25 cellular contexts compared by ENCODE assay signal in genomic region chr10:6139470-6139869, GRCh38. TPM values are rescaled to one million over a fixed set of nuclear protein-coding genes. Genes with fewer than 3 reads are reported as not detected.
DNase-seq lines count a peak whose midpoint lies in the region; ATAC-seq lines count a peak whose summit lies in the region.
"Had no signal": no experiment of that assay in that cellular context is flagged by ENCODE, and none has a peak within 500 bp of the region (broad histone marks: within the 10 kb centered on the region; RNA-seq: fewer than 3 reads in every experiment).

No MANE protein-coding gene starts in this region.

- no peak overlapping the region for H3K4me3 Mint-ChIP-seq in activated naive CD8-positive, alpha-beta T cell treated with anti-CD3 and anti-CD28 coated beads, Interleukin-2, amount 50 U/mL, for 24 hours
- H3K4me3 Mint-ChIP-seq in activated naive CD8-positive, alpha-beta T cell treated with anti-CD3 and anti-CD28 coated beads for 36 hours = no peak overlapping the region
- H3K4me3 Mint-ChIP-seq in CD4-positive, alpha-beta memory T cell = peak overlapping the region in 5 of 8 donors; percentile 40 to 99 (median 89)
- peak overlapping the region; percentile 83 for H3K4me3 Mint-ChIP-seq in activated T-helper 17 cell treated with anti-CD3 and anti-CD28 coated beads, Interleukin-2, amount 50 U/mL, for 72 hours

- intact Hi-C loops in CD4-positive, alpha-beta memory T cell (cut with micrococcal nuclease) = no loop called here
- intact Hi-C loops in sciatic nerve (cut with DNase I) = no loop called here

- POLR2A ChIA-PET in CD4-positive, alpha-beta memory T cell (lab: Charles Lee; ENCODE audit: partially characterized antibody) = interaction anchor here (1.5 to 2.3 kb wide), 4 partner anchors 9 to 102 kb away, joined by 3 to 13 read pairs (median 4); no protein-coding TSS in a partner anchor

- H3K4me1 ChIP-seq in CD4-positive, alpha-beta memory T cell (ENCODE audit: insufficient read depth, low read length) = peaks cover 69% of the 10 kb centered on the region

- DNase-seq in activated naive CD8-positive, alpha-beta T cell treated with anti-CD3 and anti-CD28 coated beads, Interleukin-2, amount 50 U/mL, for 24 hours = no peak
- no peak for DNase-seq in activated naive CD8-positive, alpha-beta T cell treated with anti-CD3 and anti-CD28 coated beads for 36 hours
- no peak for DNase-seq in CD4-positive, alpha-beta memory T cell
- peak; percentile 39 for DNase-seq in sciatic nerve (ENCODE audit: low spot score)
- DNase-seq in HPDE6-E6E7 (ENCODE audit: extremely low spot score) = no peak
- DNase-seq in NCI-H1092 treated with DMSO at 0.1 percent for 48 hours (lab: John Stamatoyannopoulos, UW) = no peak
- DNase-seq in AG20443 (ENCODE audit: low spot score) = no peak
- DNase-seq: DMS53, EL, GF-D8, GOT3, KBM-7, NCI-H1092, NCI-H1436 treated with DMSO at 0.1 percent for 48 hours, NCI-H1930, NCI-H2227 treated with DMSO at 0.1 percent for 48 hours, NCI-H510A treated with DMSO at 0.1 percent for 48 hours, NCI-H748 treated with DMSO at 0.1 percent for 48 hours, PC-9, RPMI8226, SHP77 had no signal

- peaks cover 91% of the 10 kb centered on the region for H3K4me1 Mint-ChIP-seq in activated naive CD8-positive, alpha-beta T cell treated with anti-CD3 and anti-CD28 coated beads, Interleukin-2, amount 50 U/mL, for 24 hours
- H3K4me1 Mint-ChIP-seq in activated naive CD8-positive, alpha-beta T cell treated with anti-CD3 and anti-CD28 coated beads for 36 hours = peaks cover 73% of the 10 kb centered on the region
- H3K4me1 Mint-ChIP-seq in CD4-positive, alpha-beta memory T cell = peaks cover 47 to 88% (median 64%) of the 10 kb centered on the region in 4 donors
- H3K4me1 Mint-ChIP-seq in activated T-helper 17 cell treated with anti-CD3 and anti-CD28 coated beads, Interleukin-2, amount 50 U/mL, for 72 hours = peaks cover 49% of the 10 kb centered on the region

- H3K27me3 Mint-ChIP-seq in activated naive CD8-positive, alpha-beta T cell treated with anti-CD3 and anti-CD28 coated beads, Interleukin-2, amount 50 U/mL, for 24 hours = peaks cover 8% of the 10 kb centered on the region
- peaks cover 4% of the 10 kb centered on the region for H3K27me3 Mint-ChIP-seq in activated naive CD8-positive, alpha-beta T cell treated with anti-CD3 and anti-CD28 coated beads for 36 hours
- no peaks in the 10 kb centered on the region for H3K27me3 Mint-ChIP-seq in CD4-positive, alpha-beta memory T cell
- no peaks in the 10 kb centered on the region for H3K27me3 Mint-ChIP-seq in activated T-helper 17 cell treated with anti-CD3 and anti-CD28 coated beads, Interleukin-2, amount 50 U/mL, for 72 hours

- no peaks in the 10 kb centered on the region for H3K9me3 Mint-ChIP-seq in activated naive CD8-positive, alpha-beta T cell treated with anti-CD3 and anti-CD28 coated beads, Interleukin-2, amount 50 U/mL, for 24 hours
- no peaks in the 10 kb centered on the region for H3K9me3 Mint-ChIP-seq in activated naive CD8-positive, alpha-beta T cell treated with anti-CD3 and anti-CD28 coated beads for 36 hours
- H3K9me3 Mint-ChIP-seq in CD4-positive, alpha-beta memory T cell = no peaks in the 10 kb centered on the region
- no peaks in the 10 kb centered on the region for H3K9me3 Mint-ChIP-seq in activated T-helper 17 cell treated with anti-CD3 and anti-CD28 coated beads, Interleukin-2, amount 50 U/mL, for 72 hours

- ATAC-seq in activated naive CD8-positive, alpha-beta T cell treated with anti-CD3 and anti-CD28 coated beads, Interleukin-2, amount 50 U/mL, for 24 hours = no peak
- no peak for ATAC-seq in activated T-helper 17 cell treated with anti-CD3 and anti-CD28 coated beads, Interleukin-2, amount 50 U/mL, for 72 hours (replicated peaks)
- ATAC-seq in sciatic nerve = no peak
- ATAC-seq: A549, HCT116, HepG2 had no signal

- H3K9me3 ChIP-seq in CD4-positive, alpha-beta memory T cell (ENCODE audit: control insufficient read depth in 1 of 2, low read length in 2 of 2) = no peaks in the 10 kb centered on the region
- H3K9me3 ChIP-seq: A549 had no signal

- peak overlapping the region; percentile 23 for H3K27ac Mint-ChIP-seq in activated naive CD8-positive, alpha-beta T cell treated with anti-CD3 and anti-CD28 coated beads, Interleukin-2, amount 50 U/mL, for 24 hours
- no peak overlapping the region for H3K27ac Mint-ChIP-seq in activated naive CD8-positive, alpha-beta T cell treated with anti-CD3 and anti-CD28 coated beads for 36 hours
- peak overlapping the region in 5 of 7 donors; percentile 46 to 95 (median 89) for H3K27ac Mint-ChIP-seq in CD4-positive, alpha-beta memory T cell
- peak overlapping the region; percentile 97 for H3K27ac Mint-ChIP-seq in activated T-helper 17 cell treated with anti-CD3 and anti-CD28 coated beads, Interleukin-2, amount 50 U/mL, for 72 hours

- no peak overlapping the region for H3K4me3 ChIP-seq in CD4-positive, alpha-beta memory T cell (ENCODE audit: low read length in 2 of 2)
- H3K4me3 ChIP-seq: A549, PC-9 had no signal

- H3K36me3 ChIP-seq in CD4-positive, alpha-beta memory T cell (ENCODE audit: insufficient read depth, low read length) = no peaks in the 10 kb centered on the region

- no peaks in the 10 kb centered on the region for H3K36me3 Mint-ChIP-seq in activated naive CD8-positive, alpha-beta T cell treated with anti-CD3 and anti-CD28 coated beads, Interleukin-2, amount 50 U/mL, for 24 hours (ENCODE audit: low read depth)
- no peaks in the 10 kb centered on the region for H3K36me3 Mint-ChIP-seq in activated naive CD8-positive, alpha-beta T cell treated with anti-CD3 and anti-CD28 coated beads for 36 hours
- H3K36me3 Mint-ChIP-seq in CD4-positive, alpha-beta memory T cell = peaks cover 0 to 6% of the 10 kb centered on the region in 2 donors
- H3K36me3 Mint-ChIP-seq in activated T-helper 17 cell treated with anti-CD3 and anti-CD28 coated beads, Interleukin-2, amount 50 U/mL, for 72 hours (ENCODE audit: low read depth) = peaks cover 40% of the 10 kb centered on the region

- no peaks in the 10 kb centered on the region for H3K27me3 ChIP-seq in CD4-positive, alpha-beta memory T cell (ENCODE audit: insufficient read depth, low read length)

- CTCF ChIA-PET in CD4-positive, alpha-beta memory T cell (lab: Charles Lee; ENCODE audit: partially characterized antibody) = interaction anchor here (0.9 to 2.8 kb wide), 4 partner anchors 11 to 262 kb away, joined by 3 to 10 read pairs (median 4); partner anchors contain the start of gene PFKFB3

- H3K27ac ChIP-seq in CD4-positive, alpha-beta memory T cell (ENCODE audit: low read depth, low read length) = no peak overlapping the region
- H3K27ac ChIP-seq: A549, PC-9 had no signal

RNA-seq across cellular contexts. Expression of gene RBM17, which starts 50.6 kb away (rescaled TPM):
- total RNA-seq in activated naive CD8-positive, alpha-beta T cell treated with anti-CD3 and anti-CD28 coated beads for 36 hours = 100 to 1,000 TPM; 337 to 355 TPM
- total RNA-seq in CD4-positive, alpha-beta memory T cell = 100 to 1,000 TPM; 117 to 125 TPM
- polyA plus RNA-seq in CD4-positive, alpha-beta memory T cell = 100 to 1,000 TPM in 1 of 2 donors, 10 to 100 TPM in 1; 46.3 to 104 TPM
- 100 to 1,000 TPM; 157 to 253 TPM for total RNA-seq in activated T-helper 17 cell treated with anti-CD3 and anti-CD28 coated beads, Interleukin-2, amount 50 U/mL, for 72 hours
- 95.0 TPM for total RNA-seq in sciatic nerve

Comparison
In these comparisons a context has a peak if more than half of its experiments do, and no peak if none do; other contexts are left out.
1. H3K4me3 Mint-ChIP-seq: peak in CD4-positive, alpha-beta memory T cell (5 of 8) and activated T-helper 17 cell treated with anti-CD3 and anti-CD28 coated beads, Interleukin-2, amount 50 U/mL, for 72 hours (single experiment); none in activated naive CD8-positive, alpha-beta T cell treated with anti-CD3 and anti-CD28 coated beads, Interleukin-2, amount 50 U/mL, for 24 hours (single experiment) and activated naive CD8-positive, alpha-beta T cell treated with anti-CD3 and anti-CD28 coated beads for 36 hours (single experiment).